Comparison of ENCODE assay signal across 12 cellular contexts in the genomic region with DNA sequence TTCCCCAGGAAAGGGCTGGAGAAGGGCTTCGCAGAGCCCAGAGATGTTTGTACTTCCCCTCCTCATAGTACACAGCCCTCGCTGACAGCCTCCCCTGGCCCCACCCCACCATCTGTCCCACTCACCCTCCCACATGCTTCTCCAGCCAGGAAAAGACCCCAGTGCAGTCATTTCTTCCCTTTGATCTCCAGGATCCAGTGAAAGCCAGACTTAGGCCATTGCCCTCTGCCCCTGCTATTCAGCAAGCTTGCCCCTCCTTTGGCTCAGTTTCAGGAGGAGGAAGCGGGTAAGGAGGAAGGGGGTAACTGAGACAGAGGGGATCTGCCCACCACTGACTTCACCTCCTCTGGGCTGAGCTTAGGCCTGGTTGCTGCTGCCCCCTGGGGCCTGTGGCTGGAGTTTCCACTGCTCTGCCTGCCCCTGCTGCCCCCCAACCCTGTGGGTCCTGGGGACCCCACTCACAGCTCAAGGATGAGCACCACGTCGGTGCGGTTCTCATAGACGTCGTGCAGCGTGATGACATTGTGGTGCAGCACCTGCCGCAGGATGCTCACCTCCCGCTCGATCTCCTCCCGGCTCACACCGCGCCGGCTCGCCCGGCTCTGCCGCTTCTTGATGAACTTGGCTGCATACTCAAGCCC.
DNase-seq lines count a peak whose midpoint lies in the region; ATAC-seq and TF ChIP-seq lines count a peak whose summit lies in the region.
"Had no signal": no experiment of that assay in that cellular context is flagged by ENCODE, and none has a peak within 500 bp of the region (broad histone marks: within the 10 kb centered on the region; RNA-seq: fewer than 3 reads in every experiment).

No MANE protein-coding gene starts in this region.

- peaks cover 97% of the 10 kb centered on the region for H3K4me1 ChIP-seq in Karpas-422 (ENCODE audit: low read length)
- no peaks in the 10 kb centered on the region for H3K4me1 ChIP-seq in breast epithelium

- H3K36me3 ChIP-seq in Karpas-422 (ENCODE audit: insufficient read depth, low read length) (no peaks in the 10 kb centered on the region), breast epithelium (no peaks in the 10 kb centered on the region)
- H3K36me3 ChIP-seq: ascending aorta, vagina had no signal

- no peak overlapping the region for H3K4me3 Mint-ChIP-seq in dendritic cell treated with granulocyte-macrophage colony-stimulating factor and Interleukin-4, amounts not matched to agents 40 ng/mL and 50 ng/mL, for 4 days
- no peak overlapping the region for H3K4me3 Mint-ChIP-seq in nephron progenitor cell
- H3K4me3 Mint-ChIP-seq: CD4-positive, alpha-beta memory T cell had no signal

- no peaks in the 10 kb centered on the region for H3K36me3 Mint-ChIP-seq in dendritic cell treated with granulocyte-macrophage colony-stimulating factor and Interleukin-4, amounts not matched to agents 40 ng/mL and 50 ng/mL, for 4 days (ENCODE audit: low read depth)
- H3K36me3 Mint-ChIP-seq in nephron progenitor cell (ENCODE audit: low read depth), result no peaks in the 10 kb centered on the region
- H3K36me3 Mint-ChIP-seq: CD4-positive, alpha-beta memory T cell had no signal

- H3K9ac ChIP-seq in Karpas-422 (ENCODE audit: low read length), result peak overlapping the region; percentile 62

- peak; percentile 54 for DNase-seq in CMK (ENCODE audit: low read depth)
- DNase-seq in Karpas-422, result peak; percentile 69
- peak; percentile 42 for DNase-seq in nephron progenitor cell
- no peak for DNase-seq in breast epithelium (ENCODE audit: low spot score in 2 of 2)
- DNase-seq in NCI-H774 (lab: John Stamatoyannopoulos, UW), result no peak
- DNase-seq: CD4-positive, alpha-beta memory T cell; NCI-H510A had no signal

- H3K27me3 ChIP-seq in Karpas-422 (ENCODE audit: low read length) (no peaks in the 10 kb centered on the region), breast epithelium (no peaks in the 10 kb centered on the region)
- H3K27me3 ChIP-seq: ascending aorta, vagina had no signal

- H3K27ac Mint-ChIP-seq in dendritic cell treated with granulocyte-macrophage colony-stimulating factor and Interleukin-4, amounts not matched to agents 40 ng/mL and 50 ng/mL, for 4 days, result peak overlapping the region; percentile 50
- H3K27ac Mint-ChIP-seq in nephron progenitor cell, result no peak overlapping the region
- H3K27ac Mint-ChIP-seq: CD4-positive, alpha-beta memory T cell had no signal

- peaks cover 19% of the 10 kb centered on the region for H3K79me2 ChIP-seq in Karpas-422 (ENCODE audit: low read length)

- no peak for TF ChIP-seq POLR2A in breast epithelium (IDR thresholded peaks at IDR 0.05)

- intact Hi-C loops in dendritic cell treated with granulocyte-macrophage colony-stimulating factor and Interleukin-4, amounts not matched to agents 40 ng/mL and 50 ng/mL, for 4 days (cut with micrococcal nuclease), result no loop called here
- intact Hi-C loops in breast epithelium (cut with DNase I; ENCODE audit: low total_unique reads), result no loop called here

- H2AFZ ChIP-seq in Karpas-422 (ENCODE audit: low read length), result no peak overlapping the region

- ATAC-seq in GM18873 (IDR thresholded peaks at IDR 0.05; ENCODE audit: low FRiP score, unreplicated experiment) (no peak), HG03139 (IDR thresholded peaks at IDR 0.05; ENCODE audit: unreplicated experiment) (no peak)

- H4K20me1 ChIP-seq in Karpas-422 (ENCODE audit: insufficient read depth, low read depth, low read length), result no peaks in the 10 kb centered on the region

- TF ChIP-seq CTCF in nephron progenitor cell (IDR thresholded peaks at IDR 0.05) (no peak), breast epithelium (IDR thresholded peaks at IDR 0.05) (no peak)

- H3K4me3 ChIP-seq in Karpas-422 (ENCODE audit: low read length) (no peak overlapping the region; the same call in 1 of the 2 replicates), breast epithelium (no peak overlapping the region)
- H3K4me3 ChIP-seq: ascending aorta, vagina had no signal

- no peaks in the 10 kb centered on the region for H3K9me2 ChIP-seq in Karpas-422 (replicated peaks; ENCODE audit: insufficient read depth, low read length)

- peaks cover 50% of the 10 kb centered on the region for H3K4me1 Mint-ChIP-seq in dendritic cell treated with granulocyte-macrophage colony-stimulating factor and Interleukin-4, amounts not matched to agents 40 ng/mL and 50 ng/mL, for 4 days (ENCODE audit: low read depth)
- peaks cover 50% of the 10 kb centered on the region for H3K4me1 Mint-ChIP-seq in nephron progenitor cell
- H3K4me1 Mint-ChIP-seq: CD4-positive, alpha-beta memory T cell had no signal

- no peaks in the 10 kb centered on the region for H3K9me3 Mint-ChIP-seq in dendritic cell treated with granulocyte-macrophage colony-stimulating factor and Interleukin-4, amounts not matched to agents 40 ng/mL and 50 ng/mL, for 4 days
- no peaks in the 10 kb centered on the region for H3K9me3 Mint-ChIP-seq in nephron progenitor cell
- H3K9me3 Mint-ChIP-seq: CD4-positive, alpha-beta memory T cell had no signal

- H3K9me3 ChIP-seq in Karpas-422 (ENCODE audit: low read length) (no peaks in the 10 kb centered on the region), breast epithelium (no peaks in the 10 kb centered on the region)
- H3K9me3 ChIP-seq: ascending aorta, vagina had no signal

- H3K27me3 Mint-ChIP-seq in dendritic cell treated with granulocyte-macrophage colony-stimulating factor and Interleukin-4, amounts not matched to agents 40 ng/mL and 50 ng/mL, for 4 days, result no peaks in the 10 kb centered on the region
- H3K27me3 Mint-ChIP-seq in nephron progenitor cell (ENCODE audit: low read depth, poor library complexity), result no peaks in the 10 kb centered on the region
- H3K27me3 Mint-ChIP-seq: CD4-positive, alpha-beta memory T cell had no signal

- peak overlapping the region; percentile 74 for H3K4me2 ChIP-seq in Karpas-422 (ENCODE audit: low read depth, low read length, poor library complexity, severe bottlenecking)

- peak overlapping the region; percentile 96 for H3K27ac ChIP-seq in Karpas-422 (ENCODE audit: low read length)
- no peak overlapping the region for H3K27ac ChIP-seq in breast epithelium
- H3K27ac ChIP-seq: vagina had no signal

Comparison
In these comparisons a context has a peak if more than half of its experiments do, and no peak if none do; other contexts are left out.
1. DNase-seq: peak in CMK (single experiment), Karpas-422 (single experiment) and nephron progenitor cell (single experiment); none in breast epithelium (0 of 2) and NCI-H774 (single experiment).